ENCODE assay signal across 17 cellular contexts in the genomic region with DNA sequence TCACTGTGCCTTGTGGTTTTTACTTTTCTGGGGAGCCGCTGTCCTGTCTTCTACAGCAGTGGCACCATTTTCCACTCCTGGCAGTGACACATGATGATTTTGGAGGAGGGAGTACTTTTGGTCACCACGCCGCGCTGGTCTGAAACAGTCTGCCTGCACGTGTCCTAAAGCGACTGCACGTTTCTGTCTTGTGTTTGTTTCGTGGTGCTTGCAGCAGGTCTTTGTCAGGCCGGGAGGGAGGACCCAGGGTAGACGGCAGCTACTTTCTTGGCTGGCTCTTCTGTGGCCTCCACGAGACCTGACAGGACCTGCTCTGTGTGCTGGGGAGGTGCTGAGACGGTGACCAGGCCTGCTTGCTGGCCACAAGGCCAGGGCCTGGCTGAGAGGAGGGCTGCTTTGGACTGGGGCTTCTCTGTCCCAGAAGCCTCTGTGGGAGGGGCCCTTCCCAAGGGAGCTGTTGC.
"Had no signal": no experiment of that assay in that cellular context is flagged by ENCODE, and none has a peak within 500 bp of the region (broad histone marks: within the 10 kb centered on the region; RNA-seq: fewer than 3 reads in every experiment).

No MANE protein-coding gene starts in this region.

- H3K9me3 ChIP-seq: body of pancreas, gastrocnemius medialis, left ventricle myocardium inferior, transverse colon had no signal

- H3K27me3 ChIP-seq: body of pancreas, gastrocnemius medialis, transverse colon had no signal

- H3K36me3 ChIP-seq: gastrocnemius medialis, left ventricle myocardium inferior, transverse colon had no signal

- H3K4me1 ChIP-seq: body of pancreas, gastrocnemius medialis, left ventricle myocardium inferior, parathyroid adenoma, transverse colon had no signal

- ATAC-seq: activated T-helper 17 cell treated with anti-CD3 and anti-CD28 coated beads, Interleukin-2, amount 50 U/mL, for 72 hours; body of pancreas; esophagus mucosa; gastrocnemius medialis; naive thymus-derived CD4-positive, alpha-beta T cell had no signal

- H3K27ac ChIP-seq: body of pancreas, gastrocnemius medialis, left ventricle myocardium inferior, parathyroid adenoma, SK-N-MC, transverse colon had no signal

- H3K4me3 ChIP-seq: body of pancreas, gastrocnemius medialis, left ventricle myocardium inferior, SK-N-MC, transverse colon had no signal

- DNase-seq: activated CD4-positive, alpha-beta memory T cell treated with anti-CD3 and anti-CD28 coated beads for 36 hours; activated naive CD4-positive, alpha-beta T cell treated with anti-CD3 and anti-CD28 coated beads for 36 hours; activated T-cell treated with anti-CD3 and anti-CD28 coated beads, Interleukin-2, amount 50 U/mL, for 1 hour; body of pancreas; caudate nucleus; gastrocnemius medialis; kidney glomerular epithelial cell; left ventricle myocardium inferior; naive thymus-derived CD4-positive, alpha-beta T cell; stimulated activated CD4-positive, alpha-beta T cell treated with anti-CD3 and anti-CD28 coated beads, Interleukin-12 subunit alpha, Interleukin-12 subunit beta, amount 100 ng/mL, for 4 hours; stimulated activated CD4-positive, alpha-beta T cell treated with anti-CD3 and anti-CD28 coated beads, Interleukin-1b, Interleukin-23, amount 100 ng/mL, for 48 hours; stimulated activated naive CD4-positive, alpha-beta T cell treated with Interleukin-2 at 50 U/mL for 16 hours; transverse colon had no signal
